In the genomic region with DNA sequence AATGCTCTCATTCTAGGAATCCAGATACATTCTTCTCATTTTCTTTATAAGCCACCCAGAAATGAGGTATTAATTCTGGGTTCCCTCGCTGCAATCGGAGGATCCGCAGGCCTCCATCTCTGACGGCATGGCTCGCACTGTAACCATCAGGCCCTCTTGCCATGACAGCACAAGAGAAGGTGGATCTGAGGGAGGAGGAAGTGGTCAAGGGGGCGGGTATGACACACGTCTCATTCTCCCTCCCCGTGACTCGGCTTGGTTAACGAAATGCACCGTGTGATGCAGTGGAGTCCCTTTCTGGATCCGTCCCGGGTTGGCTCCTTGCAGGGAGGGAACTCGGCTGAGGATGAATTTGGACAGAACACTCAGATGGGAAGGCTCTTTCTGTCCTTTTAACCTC, we compare ENCODE assay signal across 23 cellular contexts.
"Had no signal": no experiment of that assay in that cellular context is flagged by ENCODE, and none has a peak within 500 bp of the region (broad histone marks: within the 10 kb centered on the region; RNA-seq: fewer than 3 reads in every experiment).

No MANE protein-coding gene starts in this region.

- H3K36me3 ChIP-seq: colonic mucosa, esophagus squamous epithelium, gastroesophageal sphincter, left ventricle myocardium inferior, lower lobe of right lung, neutrophil, right lobe of liver, tibial nerve, upper lobe of right lung had no signal

- H3K27me3 Mint-ChIP-seq: naive thymus-derived CD4-positive, alpha-beta T cell had no signal

- H3K27me3 ChIP-seq: colonic mucosa, neutrophil, right lobe of liver, testis, tibial nerve, upper lobe of right lung had no signal

- H3K4me3 Mint-ChIP-seq: immature natural killer cell; naive thymus-derived CD4-positive, alpha-beta T cell; nephron progenitor cell had no signal

- H3K4me3 ChIP-seq: colonic mucosa, esophagus squamous epithelium, gastroesophageal sphincter, left ventricle myocardium inferior, lower lobe of right lung, psoas muscle, right lobe of liver, testis, tibial nerve, upper lobe of right lung had no signal

- ATAC-seq: gastroesophageal sphincter; lower lobe of right lung; naive thymus-derived CD4-positive, alpha-beta T cell; psoas muscle; right lobe of liver; upper lobe of right lung had no signal

- H3K27ac Mint-ChIP-seq: immature natural killer cell; naive thymus-derived CD4-positive, alpha-beta T cell; nephron progenitor cell had no signal

- H3K4me1 Mint-ChIP-seq: immature natural killer cell had no signal

- DNase-seq: cerebellar nuclear complex; colonic mucosa; dermis blood vessel endothelial cell; esophagus squamous epithelium; foreskin fibroblast; glutamatergic neuron; immature natural killer cell; left ventricle myocardium inferior; lower lobe of right lung; mesenchymal stem cell; naive thymus-derived CD4-positive, alpha-beta T cell; nephron progenitor cell; psoas muscle; retina; right lobe of liver; stimulated activated CD4-positive, alpha-beta T cell treated with anti-CD3 and anti-CD28 coated beads, Interleukin-2, amount 100 ng/mL, for 24 hours; stimulated activated CD4-positive, alpha-beta T cell treated with anti-CD3 and anti-CD28 coated beads, Interleukin-4, amount 100 ng/mL, for 4 hours; stimulated activated naive CD4-positive, alpha-beta T cell; testis; upper lobe of right lung had no signal

- H3K4me1 ChIP-seq: colonic mucosa, esophagus squamous epithelium, gastroesophageal sphincter, left ventricle myocardium inferior, lower lobe of right lung, psoas muscle, right lobe of liver, testis, tibial nerve, upper lobe of right lung had no signal

- H3K9me3 ChIP-seq: colonic mucosa, esophagus squamous epithelium, gastroesophageal sphincter, left ventricle myocardium inferior, lower lobe of right lung, neutrophil, psoas muscle, right lobe of liver, testis, tibial nerve, upper lobe of right lung had no signal

- H3K9me3 Mint-ChIP-seq: immature natural killer cell, nephron progenitor cell had no signal

- H3K27ac ChIP-seq: colonic mucosa, esophagus squamous epithelium, gastroesophageal sphincter, left ventricle myocardium inferior, lower lobe of right lung, neutrophil, psoas muscle, right lobe of liver, testis, tibial nerve, upper lobe of right lung had no signal

- H3K36me3 Mint-ChIP-seq: immature natural killer cell; naive thymus-derived CD4-positive, alpha-beta T cell had no signal
